ENCODE assay signal across 1 cellular context in genomic region chr4:164207460-164207859, GRCh38.
TF ChIP-seq lines count a peak whose summit lies in the region.

No MANE protein-coding gene starts in this region.

TF ChIP-seq in GM23338, 12 proteins besides CTCF, POLR2A, EP300 and RAD21 (continued from another document):
- TF ChIP-seq ZNF462 (CRISPR knock-in tag; IDR thresholded peaks at IDR 0.05): no peak
- no peak for TF ChIP-seq ZNF331 (CRISPR knock-in tag; IDR thresholded peaks at IDR 0.05; ENCODE audit: low read depth)
- TF ChIP-seq ETS1 (IDR thresholded peaks at IDR 0.05): no peak
- TF ChIP-seq EZH2phosphoT487 (IDR thresholded peaks at IDR 0.05; ENCODE audit: unreplicated experiment): no peak
